In the genomic region with DNA sequence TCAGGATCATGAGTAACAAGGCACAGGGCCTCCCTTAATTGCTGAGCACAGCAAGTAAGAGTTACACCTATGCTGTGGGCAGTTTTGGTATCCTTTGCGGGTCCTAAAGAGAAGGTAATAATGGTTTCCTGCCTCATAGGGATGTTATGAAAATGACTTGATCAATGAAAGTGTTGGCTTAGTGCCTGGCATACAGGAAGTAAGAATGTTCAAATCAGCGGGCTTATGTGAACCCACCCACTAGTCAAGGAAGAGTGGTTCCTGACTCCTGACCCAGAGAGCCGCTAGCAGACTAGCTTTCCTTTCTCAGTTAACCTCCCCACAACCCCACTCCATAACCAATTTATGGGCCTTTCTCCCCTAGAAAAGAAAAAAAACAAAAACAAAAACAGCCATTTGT, we compare ENCODE assay signal across 28 cellular contexts. TPM values are rescaled to one million over a fixed set of nuclear protein-coding genes. Genes with fewer than 3 reads are reported as not detected.
"Had no signal": no experiment of that assay in that cellular context is flagged by ENCODE, and none has a peak within 500 bp of the region (broad histone marks: within the 10 kb centered on the region; RNA-seq: fewer than 3 reads in every experiment).

No MANE protein-coding gene starts in this region.

- DNase-seq: activated CD4-positive, alpha-beta T cell treated with anti-CD3 and anti-CD28 coated beads, Interleukin-2, amount 10 ng/mL, durations not matched to agents 24 days and 14 days; activated CD4-positive, alpha-beta T cell treated with anti-CD3 and anti-CD28 coated beads, Interleukin-2, amount 50 U/mL, for 4 hours; activated CD8-positive, alpha-beta T cell treated with anti-CD3 and anti-CD28 coated beads for 36 hours; activated effector memory CD4-positive, alpha-beta T cell treated with anti-CD3 and anti-CD28 coated beads, Interleukin-2, amount 50 U/mL, for 16 hours; activated naive CD4-positive, alpha-beta T cell treated with Interleukin-2 at 50 U/mL for 16 hours; activated naive CD8-positive, alpha-beta T cell treated with anti-CD3 and anti-CD28 coated beads, Interleukin-2, amount 10 ng/mL, durations not matched to agents 7 days and 5 days; activated T-cell treated with anti-CD3 and anti-CD28 coated beads, Interleukin-2, amount 50 U/mL, for 1 hour; activated T-cell treated with anti-CD3 and anti-CD28 coated beads, Interleukin-2, amount 50 U/mL, for 72 hours; adrenal gland; body of pancreas; caudate nucleus; NCI-H1105 treated with DMSO at 0.1 percent for 48 hours; NCI-H1436; NCI-H1694 treated with DMSO at 0.1 percent for 48 hours; NCI-H2029; NCI-H345; NCI-H526; NCI-H748 treated with DMSO at 0.1 percent for 48 hours; NK-92 treated with Interleukin-12 subunit alpha and Interleukin-12 subunit beta, amount 100 ng/mL, for 24 hours; PC-3; Peyer's patch; SW 1271 had no signal

- H3K4me3 Mint-ChIP-seq: activated CD4-positive, alpha-beta T cell treated with anti-CD3 and anti-CD28 coated beads, Interleukin-2, amount 10 ng/mL, durations not matched to agents 24 days and 14 days; activated CD8-positive, alpha-beta T cell treated with anti-CD3 and anti-CD28 coated beads for 36 hours; activated naive CD4-positive, alpha-beta T cell treated with anti-CD3 and anti-CD28 coated beads, Interleukin-2, amount 50 U/mL, for 24 hours; activated naive CD8-positive, alpha-beta T cell treated with anti-CD3 and anti-CD28 coated beads, Interleukin-2, amount 10 ng/mL, durations not matched to agents 7 days and 5 days; activated T-cell treated with anti-CD3 and anti-CD28 coated beads, Interleukin-2, amount 50 U/mL, for 72 hours; activated T-helper 17 cell treated with anti-CD3 and anti-CD28 coated beads, Interleukin-2, amount 50 U/mL, for 72 hours had no signal

- ATAC-seq: activated CD8-positive, alpha-beta T cell treated with anti-CD3 and anti-CD28 coated beads for 36 hours; activated T-cell treated with anti-CD3 and anti-CD28 coated beads, Interleukin-2, amount 50 U/mL, for 72 hours; activated T-helper 17 cell treated with anti-CD3 and anti-CD28 coated beads, Interleukin-2, amount 50 U/mL, for 72 hours; body of pancreas; PC-3; Right ventricle myocardium inferior had no signal

- H3K9me3 Mint-ChIP-seq: activated CD4-positive, alpha-beta T cell treated with anti-CD3 and anti-CD28 coated beads, Interleukin-2, amount 10 ng/mL, durations not matched to agents 24 days and 14 days; activated CD8-positive, alpha-beta T cell treated with anti-CD3 and anti-CD28 coated beads for 36 hours; activated naive CD8-positive, alpha-beta T cell treated with anti-CD3 and anti-CD28 coated beads, Interleukin-2, amount 10 ng/mL, durations not matched to agents 7 days and 5 days; activated T-helper 17 cell treated with anti-CD3 and anti-CD28 coated beads, Interleukin-2, amount 50 U/mL, for 72 hours had no signal

- H3K4me1 Mint-ChIP-seq: activated naive CD4-positive, alpha-beta T cell treated with anti-CD3 and anti-CD28 coated beads, Interleukin-2, amount 50 U/mL, for 24 hours; activated T-helper 17 cell treated with anti-CD3 and anti-CD28 coated beads, Interleukin-2, amount 50 U/mL, for 72 hours had no signal

- H3K36me3 Mint-ChIP-seq: activated naive CD4-positive, alpha-beta T cell treated with anti-CD3 and anti-CD28 coated beads, Interleukin-2, amount 50 U/mL, for 24 hours; activated naive CD8-positive, alpha-beta T cell treated with anti-CD3 and anti-CD28 coated beads, Interleukin-2, amount 10 ng/mL, durations not matched to agents 7 days and 5 days had no signal

- H3K27ac Mint-ChIP-seq: activated CD4-positive, alpha-beta T cell treated with anti-CD3 and anti-CD28 coated beads, Interleukin-2, amount 10 ng/mL, durations not matched to agents 24 days and 14 days; activated CD8-positive, alpha-beta T cell treated with anti-CD3 and anti-CD28 coated beads for 36 hours; activated naive CD4-positive, alpha-beta T cell treated with anti-CD3 and anti-CD28 coated beads, Interleukin-2, amount 50 U/mL, for 24 hours; activated naive CD8-positive, alpha-beta T cell treated with anti-CD3 and anti-CD28 coated beads, Interleukin-2, amount 10 ng/mL, durations not matched to agents 7 days and 5 days; activated T-cell treated with anti-CD3 and anti-CD28 coated beads, Interleukin-2, amount 50 U/mL, for 72 hours; activated T-helper 17 cell treated with anti-CD3 and anti-CD28 coated beads, Interleukin-2, amount 50 U/mL, for 72 hours had no signal

RNA-seq across cellular contexts. Expression of a gene that starts 5.2 kb away (rescaled TPM):
- total RNA-seq: activated CD4-positive, alpha-beta T cell treated with anti-CD3 and anti-CD28 coated beads, Interleukin-2, amount 10 ng/mL, durations not matched to agents 24 days and 14 days; activated CD8-positive, alpha-beta memory T cell treated with anti-CD3 and anti-CD28 coated beads for 36 hours; activated CD8-positive, alpha-beta T cell treated with anti-CD3 and anti-CD28 coated beads for 36 hours; activated naive CD8-positive, alpha-beta T cell treated with anti-CD3 and anti-CD28 coated beads, Interleukin-2, amount 10 ng/mL, durations not matched to agents 7 days and 5 days; activated T-cell treated with anti-CD3 and anti-CD28 coated beads, Interleukin-2, amount 50 U/mL, for 72 hours; activated T-helper 17 cell treated with anti-CD3 and anti-CD28 coated beads, Interleukin-2, amount 50 U/mL, for 72 hours; T-helper 1 cell treated with Interleukin-12 subunit alpha and Interleukin-12 subunit beta and Interleukin-4 antibody, amounts not matched to agents 30 ng/mL and 1 ng/mL, for 36 hours; T-helper 2 cell treated with Interferon-gamma antibody and Interleukin-4, amounts not matched to agents 100 ng/mL and 5 ng/mL, for 36 hours had no signal
